Comparison of ENCODE assay signal across 9 cellular contexts in the genomic region with DNA sequence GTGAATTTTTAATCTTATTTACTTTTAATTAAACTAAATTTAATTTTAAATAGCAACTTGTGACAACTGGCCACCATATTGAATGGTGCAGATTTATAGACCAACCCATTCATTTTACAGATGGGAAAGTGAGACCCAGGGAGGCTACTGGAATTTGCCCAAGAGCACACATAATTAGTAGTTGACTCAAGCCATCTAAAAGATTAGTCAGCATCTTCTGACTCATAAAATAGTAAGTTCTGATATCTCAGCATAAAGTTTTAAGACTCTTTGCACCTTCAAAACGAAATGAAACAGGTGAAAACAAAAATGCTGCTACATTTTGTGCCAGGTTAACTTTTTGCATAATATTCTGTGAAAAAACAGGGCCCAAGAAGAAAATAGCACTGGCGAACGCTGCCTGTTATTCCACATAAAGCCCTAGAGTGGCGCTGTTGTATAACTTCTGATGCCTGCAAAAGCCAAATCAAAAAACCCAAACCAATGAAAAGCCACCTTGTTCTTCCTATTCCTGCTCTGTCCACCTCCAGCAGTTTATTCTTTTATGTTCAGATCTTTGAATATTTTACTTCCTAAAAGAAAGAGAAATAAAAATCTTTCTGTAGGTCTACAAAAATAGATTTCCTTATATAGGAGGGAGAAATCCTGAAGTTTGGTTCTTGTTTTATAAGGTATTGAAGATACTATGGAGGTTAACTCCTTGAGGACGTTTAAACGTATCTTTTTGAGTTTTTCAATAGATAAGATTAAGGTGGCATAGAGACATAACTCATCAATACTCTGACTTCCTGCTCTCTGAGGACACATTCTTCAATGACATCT.
DNase-seq lines count a peak whose midpoint lies in the region; ATAC-seq, FAIRE-seq and TF ChIP-seq lines count a peak whose summit lies in the region.
"Had no signal": no experiment of that assay in that cellular context is flagged by ENCODE, and none has a peak within 500 bp of the region (broad histone marks: within the 10 kb centered on the region; RNA-seq: fewer than 3 reads in every experiment).

No MANE protein-coding gene starts in this region.

- no peak for FAIRE-seq in kidney (lab: Jason Lieb, UNC)

- no peak overlapping the region for H3K4me3 ChIP-seq in GM06990 (replicated peaks; ENCODE audit: low read depth, low read length)
- no peak overlapping the region for H3K4me3 ChIP-seq in kidney (ENCODE audit: low read length in 2 of 2)
- H3K4me3 ChIP-seq in aorta (ENCODE audit: low read length in 2 of 2): no peak overlapping the region
- H3K4me3 ChIP-seq: skin epidermis had no signal

- H3K27ac ChIP-seq in kidney (ENCODE audit: low read depth in 2 of 2, low read length in 2 of 2) (no peak overlapping the region), aorta (ENCODE audit: low read depth in 1 of 2, low read length in 2 of 2) (no peak overlapping the region)
- H3K27ac ChIP-seq: skin epidermis had no signal

- ATAC-seq in HG02938 (IDR thresholded peaks at IDR 0.05; ENCODE audit: unreplicated experiment) (peak; percentile 53), aorta (ENCODE audit: low FRiP score) (peak; percentile 68), GM19397 (IDR thresholded peaks at IDR 0.05; ENCODE audit: unreplicated experiment) (no peak)

- TF ChIP-seq CTCF in GM06990 (IDR thresholded peaks at IDR 0.05; ENCODE audit: insufficient read depth, low read length, poor library complexity, severe bottlenecking) (peak; percentile 83), kidney (IDR thresholded peaks at IDR 0.05; ENCODE audit: borderline replicate concordance, extremely low read depth, insufficient read depth) (peak; percentile 51)

- 11 to 15% methylated on average over 6 of the region's 6 CpGs for WGBS in aorta, 2 donors

- H3K27me3 ChIP-seq in GM06990 (replicated peaks; ENCODE audit: control insufficient read depth, insufficient read depth, low read length) (no peaks in the 10 kb centered on the region), aorta (ENCODE audit: control insufficient read depth in 1 of 2, insufficient read depth in 2 of 2, low read length in 1 of 2) (no peaks in the 10 kb centered on the region)

- H3K9ac ChIP-seq in kidney (ENCODE audit: low read length in 2 of 2): no peak overlapping the region

- no peaks in the 10 kb centered on the region for H3K36me3 ChIP-seq in GM06990 (ENCODE audit: control insufficient read depth, insufficient read depth, low read length)
- H3K36me3 ChIP-seq in kidney (ENCODE audit: control insufficient read depth in 1 of 2, insufficient read depth in 2 of 2, low read length in 2 of 2): no peaks in the 10 kb centered on the region
- H3K36me3 ChIP-seq in aorta (ENCODE audit: control insufficient read depth in 1 of 2, insufficient read depth in 2 of 2, low read length in 1 of 2): no peaks in the 10 kb centered on the region

- H3K9me3 ChIP-seq in kidney (ENCODE audit: control insufficient read depth in 1 of 2, low read length in 2 of 2) (no peaks in the 10 kb centered on the region), aorta (ENCODE audit: control insufficient read depth, low read length) (no peaks in the 10 kb centered on the region)

- intact Hi-C loops in kidney (cut with DNase I) (no loop called here), aorta (cut with DNase I) (no loop called here)

- DNase-seq in GM06990 (ENCODE audit: extremely low read depth, insufficient read length) (no peak), NCI-H345 (lab: John Stamatoyannopoulos, UW) (peak; percentile 60), amniotic epithelial cell (ENCODE audit: low read depth) (peak; percentile 53), kidney (no peak), aorta (no peak), HPDE6-E6E7 (ENCODE audit: extremely low spot score) (no peak)

- H3K4me1 ChIP-seq in kidney (ENCODE audit: control insufficient read depth in 1 of 2, insufficient read depth in 1 of 2, low read depth in 1 of 2, low read length in 2 of 2) (no peaks in the 10 kb centered on the region), aorta (ENCODE audit: control insufficient read depth in 1 of 2, insufficient read depth in 2 of 2, low read length in 2 of 2) (no peaks in the 10 kb centered on the region)

Comparison
In these comparisons a context has a peak if more than half of its experiments do, and no peak if none do; other contexts are left out.
1. DNase-seq: peak in NCI-H345 (single experiment) and amniotic epithelial cell (single experiment); none in GM06990 (single experiment), kidney (single experiment), aorta (0 of 2) and HPDE6-E6E7 (single experiment).